Comparison of ENCODE assay signal across 26 cellular contexts in genomic region chr7:103932389-103932788, GRCh38. TPM values are rescaled to one million over a fixed set of nuclear protein-coding genes. Genes with fewer than 3 reads are reported as not detected.
"Had no signal": no experiment of that assay in that cellular context is flagged by ENCODE, and none has a peak within 500 bp of the region (broad histone marks: within the 10 kb centered on the region; RNA-seq: fewer than 3 reads in every experiment).

No MANE protein-coding gene starts in this region.

- H3K79me2 ChIP-seq: hepatocyte had no signal

- H3K9me3 ChIP-seq: right lobe of liver, thoracic aorta had no signal

- H3K27ac Mint-ChIP-seq: activated naive CD8-positive, alpha-beta T cell; immature natural killer cell; nephron; stimulated activated naive CD8-positive, alpha-beta T cell treated with anti-CD3 and anti-CD28 coated beads, Interleukin-15, Interleukin-2, amounts not matched to agents 100 ng/mL and 50 ng/mL, for 24 hours had no signal

- H3K27me3 ChIP-seq: hepatocyte, right lobe of liver had no signal

- FAIRE-seq: bronchial epithelial cell, colon, frontal cortex, kidney, urothelium cell line had no signal

- ATAC-seq: left colon, right lobe of liver had no signal

- H3K9me3 Mint-ChIP-seq: central memory CD8-positive, alpha-beta T cell; nephron; stimulated activated naive CD8-positive, alpha-beta T cell treated with anti-CD3 and anti-CD28 coated beads, Interleukin-15, Interleukin-2, amounts not matched to agents 100 ng/mL and 50 ng/mL, for 24 hours had no signal

- H2AFZ ChIP-seq: hepatocyte had no signal

- DNase-seq: activated CD4-positive, alpha-beta T cell treated with anti-CD3 and anti-CD28 coated beads for 4 hours; activated CD4-positive, alpha-beta T cell treated with anti-CD3 and anti-CD28 coated beads, Interleukin-2, amount 50 U/mL, for 48 hours; activated CD8-positive, alpha-beta memory T cell treated with anti-CD3 and anti-CD28 coated beads for 24 hours; activated effector memory CD4-positive, alpha-beta T cell treated with Interleukin-2 at 50 U/mL for 16 hours; activated naive CD4-positive, alpha-beta T cell treated with Interleukin-2 at 50 U/mL for 16 hours; anterior cingulate cortex; effector CD8-positive, alpha-beta T cell; immature natural killer cell; kidney; left colon; mammary epithelial cell; posterior cingulate gyrus; right lobe of liver; stimulated activated CD4-positive, alpha-beta T cell treated with anti-CD3 and anti-CD28 coated beads, Interleukin-12 subunit alpha, Interleukin-12 subunit beta, amount 100 ng/mL, for 4 hours; stimulated activated CD4-positive, alpha-beta T cell treated with anti-CD3 and anti-CD28 coated beads, Interleukin-4, amount 100 ng/mL, for 1 hour; trophoblast cell had no signal

- H3K36me3 ChIP-seq: right lobe of liver, thoracic aorta had no signal

- H3K4me2 ChIP-seq: hepatocyte had no signal

- H3K4me3 Mint-ChIP-seq: activated naive CD8-positive, alpha-beta T cell; central memory CD8-positive, alpha-beta T cell; immature natural killer cell; nephron; stimulated activated naive CD8-positive, alpha-beta T cell treated with anti-CD3 and anti-CD28 coated beads, Interleukin-15, Interleukin-2, amounts not matched to agents 100 ng/mL and 50 ng/mL, for 24 hours had no signal

- H3K4me3 ChIP-seq: hepatocyte, right lobe of liver, thoracic aorta had no signal

- H3K27ac ChIP-seq: hepatocyte, right lobe of liver, thoracic aorta had no signal

- H3K4me1 Mint-ChIP-seq: central memory CD8-positive, alpha-beta T cell; immature natural killer cell; nephron had no signal

- H3K27me3 Mint-ChIP-seq: stimulated activated naive CD8-positive, alpha-beta T cell treated with anti-CD3 and anti-CD28 coated beads, Interleukin-15, Interleukin-2, amounts not matched to agents 100 ng/mL and 50 ng/mL, for 24 hours had no signal

- H3K36me3 Mint-ChIP-seq: activated naive CD8-positive, alpha-beta T cell; immature natural killer cell had no signal

RNA-seq across cellular contexts. Expression of gene RELN, which starts 57.1 kb away (rescaled TPM):
- total RNA-seq: bronchial epithelial cell had no signal
- polyA plus RNA-seq: immature natural killer cell had no signal
